ENCODE assay signal across 29 cellular contexts in genomic region chr6:7309050-7309449, GRCh38. TPM values are rescaled to one million over a fixed set of nuclear protein-coding genes. Genes with fewer than 3 reads are reported as not detected.
A peak's percentile ranks its signal among the peaks of the same experiment; 100 is the strongest.
DNase-seq lines count a peak whose midpoint lies in the region; ATAC-seq and TF ChIP-seq lines count a peak whose summit lies in the region.
"Had no signal": no experiment of that assay in that cellular context is flagged by ENCODE, and none has a peak within 500 bp of the region (broad histone marks: within the 10 kb centered on the region; RNA-seq: fewer than 3 reads in every experiment).

No MANE protein-coding gene starts in this region.

- no peaks in the 10 kb centered on the region for H3K27me3 Mint-ChIP-seq in CD4-positive, alpha-beta T cell
- no peaks in the 10 kb centered on the region for H3K27me3 Mint-ChIP-seq in T-helper 17 cell
- H3K27me3 Mint-ChIP-seq in effector memory CD8-positive, alpha-beta T cell = no peaks in the 10 kb centered on the region
- H3K27me3 Mint-ChIP-seq: stimulated activated naive B cell treated with anti-CD40 and anti-IgM and Interleukin-4, amounts not matched to agents 10 μg/mL and 1 μg/mL and 100 μg/mL, for 72 hours had no signal

- POLR2A ChIA-PET in SK-N-SH (lab: Yijun Ruan, JAX) = no interaction called here
- POLR2A ChIA-PET in CD4-positive, alpha-beta T cell (lab: Charles Lee) = interaction anchor here (0.7 kb wide), 1 partner anchor 101 kb away, joined by 3 read pairs; no protein-coding TSS in a partner anchor

- H2AFZ ChIP-seq in SK-N-SH (ENCODE audit: low read depth) = no peak overlapping the region
- H2AFZ ChIP-seq: hepatocyte had no signal

- peaks cover 87% of the 10 kb centered on the region for H3K79me2 ChIP-seq in SK-N-SH (ENCODE audit: insufficient read depth)

- no peaks in the 10 kb centered on the region for H3K9me2 ChIP-seq in SK-N-SH

- peak overlapping the region; percentile 4 for H3K4me3 Mint-ChIP-seq in CD4-positive, alpha-beta T cell
- H3K4me3 Mint-ChIP-seq in T-helper 17 cell = no peak overlapping the region
- H3K4me3 Mint-ChIP-seq in effector memory CD8-positive, alpha-beta T cell = peak overlapping the region in 1 of 2 donors; percentile 32
- H3K4me3 Mint-ChIP-seq: stimulated activated naive B cell treated with anti-CD40 and anti-IgM and Interleukin-4, amounts not matched to agents 10 μg/mL and 1 μg/mL and 100 μg/mL, for 72 hours; WTC11 had no signal

- no peak for TF ChIP-seq EP300 in SK-N-SH (IDR thresholded peaks at IDR 0.05; ENCODE audit: borderline replicate concordance in 1 of 2, low read depth in 1 of 2, low read length in 1 of 2)

- intact Hi-C loops in CD4-positive, alpha-beta T cell (cut with DNase I, micrococcal nuclease) = no loop called here

- CTCF ChIA-PET in SK-N-SH (lab: Yijun Ruan, JAX) = interaction anchor here (0.7 kb wide), 1 partner anchor 33 kb away, joined by 3 read pairs; no protein-coding TSS in a partner anchor
- CTCF ChIA-PET in CD4-positive, alpha-beta T cell (lab: Charles Lee) = no interaction called here

- peaks cover 30% of the 10 kb centered on the region for H4K20me1 ChIP-seq in SK-N-SH (ENCODE audit: insufficient read depth)

- H3K36me3 Mint-ChIP-seq in CD4-positive, alpha-beta T cell (ENCODE audit: low read depth) = peaks cover 68% of the 10 kb centered on the region
- H3K36me3 Mint-ChIP-seq in T-helper 17 cell (ENCODE audit: low read depth) = peaks cover 12% of the 10 kb centered on the region
- peaks cover 73% of the 10 kb centered on the region for H3K36me3 Mint-ChIP-seq in effector memory CD8-positive, alpha-beta T cell (ENCODE audit: insufficient read depth)

- no peak for TF ChIP-seq RAD21 in SK-N-SH (IDR thresholded peaks at IDR 0.05; ENCODE audit: low read length)

- peaks cover 46 to 51% of the 10 kb centered on the region in 2 experiments for H3K36me3 ChIP-seq in SK-N-SH (replicated peaks in 1 of 2; ENCODE audit: control insufficient read depth in 1 of 2, insufficient read depth in 2 of 2, low read length in 1 of 2)

- peaks cover 3% of the 10 kb centered on the region for H3F3A ChIP-seq in SK-N-SH (replicated peaks; ENCODE audit: insufficient read depth)

- no peaks in the 10 kb centered on the region for H3K9me3 ChIP-seq in SK-N-SH
- H3K9me3 ChIP-seq in CD4-positive, alpha-beta T cell (ENCODE audit: control insufficient read depth, low read length) = no peaks in the 10 kb centered on the region
- no peaks in the 10 kb centered on the region for H3K9me3 ChIP-seq in T-helper 17 cell (ENCODE audit: control insufficient read depth, low read length, poor library complexity, severe bottlenecking)
- H3K9me3 ChIP-seq: left lung, psoas muscle, thoracic aorta had no signal

- no peak overlapping the region for H3K4me3 ChIP-seq in SK-N-SH (ENCODE audit: low read depth in 2 of 2, low read length in 1 of 2)
- H3K4me3 ChIP-seq: hepatocyte, left lung, psoas muscle, SK-N-MC, skin epidermis, thoracic aorta had no signal

- H3K27ac ChIP-seq in SK-N-SH (ENCODE audit: low read depth in 2 of 2, low read length in 1 of 2) = no peak overlapping the region
- no peak overlapping the region for H3K27ac ChIP-seq in CD4-positive, alpha-beta T cell (ENCODE audit: low read depth, low read length)
- H3K27ac ChIP-seq: 22Rv1, hepatocyte, left lung, psoas muscle, SK-N-MC, thoracic aorta had no signal

- H3K4me1 ChIP-seq in SK-N-SH (ENCODE audit: control insufficient read depth in 1 of 2, insufficient read depth in 2 of 2, low read depth in 1 of 2, low read length in 1 of 2) = peaks cover 0 to 9% of the 10 kb centered on the region in 2 experiments; a peak in 3 of 4 replicates

- TF ChIP-seq CTCF in SK-N-SH (IDR thresholded peaks at IDR 0.05) = no peak
- no peak for TF ChIP-seq CTCF in CD4-positive, alpha-beta T cell (IDR thresholded peaks at IDR 0.05)

- WGBS in SK-N-SH (ENCODE audit: low lambda C conversion rate) = 74% methylated on average over 5 of the region's 5 CpGs

- H3K27ac Mint-ChIP-seq in CD4-positive, alpha-beta T cell = peak overlapping the region; percentile 57
- H3K27ac Mint-ChIP-seq in T-helper 17 cell = peak overlapping the region; percentile 27
- peak overlapping the region; percentile 81 to 86 for H3K27ac Mint-ChIP-seq in effector memory CD8-positive, alpha-beta T cell
- H3K27ac Mint-ChIP-seq: stimulated activated naive B cell treated with anti-CD40 and anti-IgM and Interleukin-4, amounts not matched to agents 10 μg/mL and 1 μg/mL and 100 μg/mL, for 72 hours; WTC11 had no signal

- DNase-seq in SK-N-SH (no peak), T-helper 17 cell (no peak)
- DNase-seq in CD4-positive, alpha-beta T cell = no peak
- no peak for DNase-seq in effector memory CD8-positive, alpha-beta T cell
- no peak for DNase-seq in stimulated activated naive CD4-positive, alpha-beta T cell (lab: John Stamatoyannopoulos, UW)
- DNase-seq: activated CD8-positive, alpha-beta memory T cell treated with anti-CD3 and anti-CD28 coated beads for 24 hours; effector memory CD4-positive, alpha-beta T cell; H7; immature natural killer cell; left lung; midbrain; NCI-H2171 treated with DMSO at 0.1 percent for 48 hours; NCI-H526 treated with DMSO at 0.1 percent for 48 hours; psoas muscle; RPMI8226; stimulated activated CD4-positive, alpha-beta T cell treated with anti-CD3 and anti-CD28 coated beads, Interleukin-2, amount 100 ng/mL, for 24 hours; stimulated activated naive B cell treated with anti-CD40 and anti-IgM and Interleukin-4, amounts not matched to agents 10 μg/mL and 1 μg/mL and 100 μg/mL, for 72 hours; T1000 had no signal

- no peak overlapping the region for H3K9ac ChIP-seq in SK-N-SH

- H3K9me3 Mint-ChIP-seq in CD4-positive, alpha-beta T cell = no peaks in the 10 kb centered on the region
- H3K9me3 Mint-ChIP-seq in effector memory CD8-positive, alpha-beta T cell = no peaks in the 10 kb centered on the region
- H3K9me3 Mint-ChIP-seq: brain; immature natural killer cell; stimulated activated naive B cell treated with anti-CD40 and anti-IgM and Interleukin-4, amounts not matched to agents 10 μg/mL and 1 μg/mL and 100 μg/mL, for 72 hours; WTC11 had no signal

- 0 out of 2 replicates have a peak overlapping the region, but pooled peaks have one; percentile 25 for H3K4me2 ChIP-seq in SK-N-SH
- H3K4me2 ChIP-seq: hepatocyte had no signal

- peaks cover 71% of the 10 kb centered on the region for H3K4me1 Mint-ChIP-seq in CD4-positive, alpha-beta T cell (ENCODE audit: low read depth)
- H3K4me1 Mint-ChIP-seq in T-helper 17 cell = peaks cover 44% of the 10 kb centered on the region
- H3K4me1 Mint-ChIP-seq in effector memory CD8-positive, alpha-beta T cell (ENCODE audit: low read depth in 2 of 2) = peaks cover 35 to 63% of the 10 kb centered on the region in 2 donors

- ATAC-seq in SK-N-SH treated with all-trans-retinoic acid at 6 μM for 48 hours = no peak
- no peak for ATAC-seq in CD4-positive, alpha-beta T cell (ENCODE audit: poor library complexity)
- no peak for ATAC-seq in T-helper 17 cell
- no peak for ATAC-seq in effector memory CD8-positive, alpha-beta T cell (replicated peaks)
- no peak for ATAC-seq in GM18498 (IDR thresholded peaks at IDR 0.05; ENCODE audit: unreplicated experiment)
- ATAC-seq in GM18867 (IDR thresholded peaks at IDR 0.05; ENCODE audit: unreplicated experiment) = no peak
- ATAC-seq: esophagus mucosa; left lung; psoas muscle; stimulated activated naive B cell treated with anti-CD40 and anti-IgM and Interleukin-4, amounts not matched to agents 10 μg/mL and 1 μg/mL and 100 μg/mL, for 72 hours; WTC11 had no signal

- H3K27me3 ChIP-seq in SK-N-SH (ENCODE audit: insufficient read depth) = no peaks in the 10 kb centered on the region
- no peaks in the 10 kb centered on the region for H3K27me3 ChIP-seq in CD4-positive, alpha-beta T cell (ENCODE audit: control insufficient read depth, insufficient read depth, low read length)
- H3K27me3 ChIP-seq: hepatocyte, left lung had no signal

TF ChIP-seq in SK-N-SH, 30 proteins besides CTCF, POLR2A, EP300 and RAD21:
- TF ChIP-seq SIN3A (IDR thresholded peaks at IDR 0.05; ENCODE audit: borderline replicate concordance, low read depth, low read length) = no peak
- no peak for TF ChIP-seq FOXM1 (IDR thresholded peaks at IDR 0.05; ENCODE audit: low read depth)
- no peak for TF ChIP-seq ELF1 (IDR thresholded peaks at IDR 0.05)
TF ChIP-seq in SK-N-SH: peak in this region for 0.

TF ChIP-seq in SK-N-SH treated with all-trans-retinoic acid at 6 μM for 48 hours, 23 proteins besides CTCF, POLR2A, EP300 and RAD21:
- no peak for TF ChIP-seq ZFP30 (CRISPR knock-in tag; IDR thresholded peaks at IDR 0.05)
- no peak for TF ChIP-seq RARB (CRISPR knock-in tag; IDR thresholded peaks at IDR 0.05)
- TF ChIP-seq TCF4 (CRISPR knock-in tag; IDR thresholded peaks at IDR 0.05; ENCODE audit: borderline replicate concordance) = no peak
- no peak for TF ChIP-seq ISL1 (CRISPR knock-in tag; IDR thresholded peaks at IDR 0.05)
- no peak for TF ChIP-seq ESRRG (CRISPR knock-in tag; IDR thresholded peaks at IDR 0.05)
- TF ChIP-seq CREB5 (CRISPR knock-in tag; IDR thresholded peaks at IDR 0.05; ENCODE audit: low read depth) = no peak

RNA-seq across cellular contexts. Expression of gene SSR1, which starts 3.9 kb away (rescaled TPM):
- 50.7 and 60.2 TPM in 2 replicates for polyA plus RNA-seq in SK-N-SH (2012; rRNA removed)
- polyA plus RNA-seq in SK-N-SH (2012; cell fraction: cytosol; rRNA removed) = 76.1 and 95.5 TPM in 2 replicates
- 17.6 and 29.5 TPM in 2 replicates for polyA plus RNA-seq in SK-N-SH (2012; cell fraction: nucleus; rRNA removed)
- total RNA-seq in CD4-positive, alpha-beta T cell = 10 to 100 TPM; 49.6 to 55.1 TPM
- total RNA-seq in T-helper 17 cell = 10 to 100 TPM; 80.4 to 96.1 TPM

Comparison
In these comparisons a context has a peak if more than half of its experiments do, and no peak if none do; other contexts are left out.
1. H3K27ac Mint-ChIP-seq: peak in every context shown above with its lines; median percentile 84 in effector memory CD8-positive, alpha-beta T cell; 57 in CD4-positive, alpha-beta T cell; 27 in T-helper 17 cell.